In genomic region chr1:216822480-216822879, GRCh38 we compare ENCODE assay signal across 23 cellular contexts.
DNase-seq lines count a peak whose midpoint lies in the region; ATAC-seq, FAIRE-seq and TF ChIP-seq lines count a peak whose summit lies in the region.
"Had no signal": no experiment of that assay in that cellular context is flagged by ENCODE, and none has a peak within 500 bp of the region (broad histone marks: within the 10 kb centered on the region; RNA-seq: fewer than 3 reads in every experiment).

No MANE protein-coding gene starts in this region.

- H3K27ac Mint-ChIP-seq in GM23338: no peak overlapping the region
- H3K27ac Mint-ChIP-seq: activated naive CD4-positive, alpha-beta T cell treated with anti-CD3 and anti-CD28 coated beads, Interleukin-2, amount 50 U/mL, for 24 hours; activated T-cell treated with anti-CD3 and anti-CD28 coated beads, Interleukin-2, amount 50 U/mL, for 72 hours; CD8-positive, alpha-beta T cell; naive thymus-derived CD4-positive, alpha-beta T cell; T-cell had no signal

- H3K27me3 ChIP-seq in GM23338 (ENCODE audit: insufficient read depth) (no peaks in the 10 kb centered on the region), colonic mucosa (no peaks in the 10 kb centered on the region)
- H3K27me3 ChIP-seq: right atrium auricular region had no signal

- no peak for TF ChIP-seq POLR2A in GM12891 (IDR thresholded peaks at IDR 0.05; ENCODE audit: low read depth, low read length)

- no peaks in the 10 kb centered on the region for H3K9me3 Mint-ChIP-seq in GM23338

- peaks cover 41% of the 10 kb centered on the region for H3K4me1 Mint-ChIP-seq in GM23338
- H3K4me1 Mint-ChIP-seq: activated naive CD4-positive, alpha-beta T cell treated with anti-CD3 and anti-CD28 coated beads, Interleukin-2, amount 50 U/mL, for 24 hours; naive thymus-derived CD4-positive, alpha-beta T cell; T-cell had no signal

- H3K36me3 Mint-ChIP-seq in GM23338 (ENCODE audit: low read depth): no peaks in the 10 kb centered on the region
- H3K36me3 Mint-ChIP-seq: activated naive CD4-positive, alpha-beta T cell treated with anti-CD3 and anti-CD28 coated beads, Interleukin-2, amount 50 U/mL, for 24 hours; CD8-positive, alpha-beta T cell; naive thymus-derived CD4-positive, alpha-beta T cell; T-cell had no signal

- H3K27ac ChIP-seq in GM23338 (ENCODE audit: low read depth) (no peak overlapping the region), colonic mucosa (no peak overlapping the region)
- H3K27ac ChIP-seq: right atrium auricular region had no signal

- FAIRE-seq in GM12891 (lab: Jason Lieb, UNC): no peak
- FAIRE-seq: frontal cortex, TTC549 had no signal

- H3K4me2 ChIP-seq in GM23338: 0 out of 2 replicates have a peak overlapping the region, but pooled peaks have one; percentile 1

- no peaks in the 10 kb centered on the region for H3K36me3 ChIP-seq in GM23338 (ENCODE audit: insufficient read depth)
- H3K36me3 ChIP-seq in colonic mucosa: no peaks in the 10 kb centered on the region
- H3K36me3 ChIP-seq: right atrium auricular region had no signal

- H3K4me1 ChIP-seq in GM23338 (ENCODE audit: insufficient read depth) (peaks cover 48% of the 10 kb centered on the region), colonic mucosa (no peaks in the 10 kb centered on the region)
- H3K4me1 ChIP-seq: right atrium auricular region had no signal

- no peak overlapping the region for H2AFZ ChIP-seq in GM23338

- intact Hi-C loops in left colon (cut with DNase I, micrococcal nuclease) (no loop called here), colonic mucosa (cut with DNase I) (no loop called here), sciatic nerve (cut with DNase I) (no loop called here)

- H3F3A ChIP-seq in GM23338 (replicated peaks; ENCODE audit: low read depth): no peaks in the 10 kb centered on the region

- peaks cover 1% of the 10 kb centered on the region for H3K27me3 Mint-ChIP-seq in GM23338 (ENCODE audit: insufficient read depth, low read depth, poor library complexity)
- H3K27me3 Mint-ChIP-seq: activated naive CD4-positive, alpha-beta T cell treated with anti-CD3 and anti-CD28 coated beads, Interleukin-2, amount 50 U/mL, for 24 hours; naive thymus-derived CD4-positive, alpha-beta T cell; T-cell had no signal

- H3K79me2 ChIP-seq in GM23338 (replicated peaks; ENCODE audit: insufficient read depth): no peaks in the 10 kb centered on the region

- TF ChIP-seq CTCF in GM23338 (conservative IDR thresholded peaks at IDR 0.05; ENCODE audit: low read depth in 2 of 2) (no peak), colonic mucosa (IDR thresholded peaks at IDR 0.05) (no peak)

- DNase-seq in GM23338 (ENCODE audit: low spot score): peak; percentile 18
- peak; percentile 86 for DNase-seq in NCI-H146 (lab: John Stamatoyannopoulos, UW)
- DNase-seq in NCI-H345 (lab: John Stamatoyannopoulos, UW): peak; percentile 49
- no peak for DNase-seq in left colon
- DNase-seq in colonic mucosa: no peak
- no peak for DNase-seq in GM12891 (ENCODE audit: insufficient read length, low spot score)
- no peak for DNase-seq in sciatic nerve (ENCODE audit: low spot score)
- DNase-seq in activated T-cell treated with anti-CD3 and anti-CD28 coated beads, Interleukin-2, amount 50 U/mL, for 1 hour: no peak
- DNase-seq: activated CD4-positive, alpha-beta T cell treated with anti-CD3 and anti-CD28 coated beads for 1 hour; activated T-cell treated with anti-CD3 and anti-CD28 coated beads, Interleukin-2, amount 50 U/mL, for 72 hours; aorta; CD8-positive, alpha-beta T cell; effector CD4-positive, alpha-beta T cell; islet precursor cell; mammary epithelial cell; naive thymus-derived CD4-positive, alpha-beta T cell; stimulated activated CD8-positive, alpha-beta memory T cell treated with anti-CD3 and anti-CD28 coated beads, Interleukin-4, amount 100 ng/mL, for 48 hours; T-cell had no signal

- H3K9me3 ChIP-seq in colonic mucosa: no peaks in the 10 kb centered on the region
- H3K9me3 ChIP-seq: right atrium auricular region had no signal

- H3K4me3 Mint-ChIP-seq in GM23338: no peak overlapping the region
- H3K4me3 Mint-ChIP-seq: activated naive CD4-positive, alpha-beta T cell treated with anti-CD3 and anti-CD28 coated beads, Interleukin-2, amount 50 U/mL, for 24 hours; activated T-cell treated with anti-CD3 and anti-CD28 coated beads, Interleukin-2, amount 50 U/mL, for 72 hours; CD8-positive, alpha-beta T cell; naive thymus-derived CD4-positive, alpha-beta T cell; T-cell had no signal

- peaks cover 3% of the 10 kb centered on the region; the same call in 1 of the 2 replicates for H3K9me2 ChIP-seq in GM23338 (ENCODE audit: insufficient read depth)

- H3K4me3 ChIP-seq in GM23338: no peak overlapping the region
- no peak overlapping the region for H3K4me3 ChIP-seq in colonic mucosa
- H3K4me3 ChIP-seq: right atrium auricular region had no signal

- H3K9ac ChIP-seq in colonic mucosa (ENCODE audit: low read depth in 2 of 2, low read length in 2 of 2): no peak overlapping the region

- no peaks in the 10 kb centered on the region for H4K20me1 ChIP-seq in GM23338 (replicated peaks; ENCODE audit: insufficient read depth)

- ATAC-seq in GM23338 (no peak), left colon (peak; percentile 56), sciatic nerve (no peak)
- ATAC-seq: activated T-cell treated with anti-CD3 and anti-CD28 coated beads, Interleukin-2, amount 50 U/mL, for 72 hours; CD8-positive, alpha-beta T cell; naive thymus-derived CD4-positive, alpha-beta T cell; Right ventricle myocardium inferior; T-cell had no signal

TF ChIP-seq in GM23338, 12 proteins besides CTCF, POLR2A, EP300 and RAD21:
- TF ChIP-seq NANOG (IDR thresholded peaks at IDR 0.05; ENCODE audit: borderline replicate concordance): peak; percentile 47; the same call in 1 of the 2 replicates
- TF ChIP-seq ZNF114 (CRISPR knock-in tag; IDR thresholded peaks at IDR 0.05): no peak
- no peak for TF ChIP-seq STAT1 (IDR thresholded peaks at IDR 0.05; ENCODE audit: unreplicated experiment)

TF ChIP-seq in GM12891, 5 proteins besides CTCF, POLR2A, EP300 and RAD21:
- TF ChIP-seq POLR2AphosphoS5 (IDR thresholded peaks at IDR 0.05; ENCODE audit: low read depth, low read length) (no peak), SPI1 (IDR thresholded peaks at IDR 0.05; ENCODE audit: low read depth, low read length) (no peak), TAF1 (IDR thresholded peaks at IDR 0.05; ENCODE audit: low read depth, low read length) (no peak), PAX5 (IDR thresholded peaks at IDR 0.05; ENCODE audit: insufficient read depth, low read length, severe bottlenecking) (no peak), POU2F2 (IDR thresholded peaks at IDR 0.05; ENCODE audit: low read depth, low read length) (no peak)

Comparison
In these comparisons a context has a peak if more than half of its experiments do, and no peak if none do; other contexts are left out.
1. DNase-seq: peak in GM23338 (single experiment), NCI-H146 (single experiment) and NCI-H345 (single experiment); none in left colon (0 of 2), colonic mucosa (single experiment), GM12891 (single experiment), sciatic nerve (single experiment) and activated T-cell treated with anti-CD3 and anti-CD28 coated beads, Interleukin-2, amount 50 U/mL, for 1 hour (single experiment).